ENCODE assay signal across 8 cellular contexts in the genomic region with DNA sequence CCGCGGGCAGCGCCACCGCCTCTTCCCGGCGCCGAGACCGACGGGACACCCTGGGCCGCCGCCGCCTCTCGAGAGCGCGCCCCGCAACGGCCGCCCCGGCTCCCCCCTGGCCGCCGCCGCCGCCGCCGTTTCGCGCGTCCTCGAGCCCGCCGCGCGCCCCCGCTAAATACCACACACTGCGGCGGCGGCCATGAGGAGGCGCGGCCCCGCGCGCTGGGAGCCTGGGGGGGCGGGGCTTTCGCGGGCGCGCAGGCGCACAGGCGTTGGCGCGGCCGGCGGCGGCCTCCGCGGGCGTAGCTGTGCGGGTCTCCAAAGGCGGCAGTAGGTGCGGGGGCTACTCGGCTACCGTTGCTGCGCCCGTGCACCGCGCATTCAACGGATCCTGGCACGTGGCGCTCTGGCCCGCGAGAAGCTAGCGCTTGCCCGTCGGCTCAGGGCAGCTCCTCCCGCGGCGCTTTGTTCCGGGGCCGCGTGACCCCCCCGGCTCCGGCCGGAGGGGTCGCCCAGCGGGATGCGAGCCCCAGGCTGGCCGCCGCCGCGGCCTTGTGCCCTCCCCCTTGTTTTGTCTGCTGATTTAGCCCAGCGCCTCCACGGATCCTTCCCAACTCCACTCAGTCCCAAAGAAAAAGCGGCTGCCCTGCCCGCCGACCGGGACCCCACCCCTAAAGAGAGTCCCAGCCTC. TPM values are rescaled to one million over a fixed set of nuclear protein-coding genes. Genes with fewer than 3 reads are reported as not detected.
DNase-seq lines count a peak whose midpoint lies in the region; ATAC-seq, FAIRE-seq and TF ChIP-seq lines count a peak whose summit lies in the region.

A gene with protein sequence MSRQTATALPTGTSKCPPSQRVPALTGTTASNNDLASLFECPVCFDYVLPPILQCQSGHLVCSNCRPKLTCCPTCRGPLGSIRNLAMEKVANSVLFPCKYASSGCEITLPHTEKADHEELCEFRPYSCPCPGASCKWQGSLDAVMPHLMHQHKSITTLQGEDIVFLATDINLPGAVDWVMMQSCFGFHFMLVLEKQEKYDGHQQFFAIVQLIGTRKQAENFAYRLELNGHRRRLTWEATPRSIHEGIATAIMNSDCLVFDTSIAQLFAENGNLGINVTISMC (minus strand): TSS at position 142 of the 682 bp plus-strand sequence. CDS start 22,985 bp downstream, outside the sequence.

- TF ChIP-seq CTCF in GM06990 (IDR thresholded peaks at IDR 0.05; ENCODE audit: insufficient read depth, low read length, poor library complexity, severe bottlenecking) (no peak), heart left ventricle (IDR thresholded peaks at IDR 0.05) (no peak), upper lobe of left lung (IDR thresholded peaks at IDR 0.05) (peak in 2 of 6 experiments; percentile 26 to 45)

- peak within 1 kb of the TSS; percentile 97 to 100 (median 99) for H3K27ac ChIP-seq in heart left ventricle
- peak within 1 kb of the TSS; percentile 98 to 100 (median 100) for H3K27ac ChIP-seq in upper lobe of left lung

- peaks cover 6 to 51% (median 24%) of the 10 kb centered on the region in 12 donors for H3K4me1 ChIP-seq in heart left ventricle
- peaks cover 34 to 47% (median 36%) of the 10 kb centered on the region in 4 donors for H3K4me1 ChIP-seq in upper lobe of left lung

- H3K9me3 ChIP-seq in heart left ventricle (no peaks in the 10 kb centered on the region), upper lobe of left lung (no peaks in the 10 kb centered on the region)

- H3K27me3 Mint-ChIP-seq in activated naive CD8-positive, alpha-beta T cell treated with anti-CD3 and anti-CD28 coated beads, Interleukin-2, amount 50 U/mL, for 24 hours: no peaks in the 10 kb centered on the region

- peak; percentile 83 for ATAC-seq in activated naive CD8-positive, alpha-beta T cell treated with anti-CD3 and anti-CD28 coated beads, Interleukin-2, amount 50 U/mL, for 24 hours
- ATAC-seq in heart left ventricle (peak; percentile 79 to 95 (median 93)), upper lobe of left lung (ENCODE audit: low FRiP score in 2 of 2) (peak; percentile 94 to 95)

- peaks cover 10% of the 10 kb centered on the region for H3K36me3 Mint-ChIP-seq in activated naive CD8-positive, alpha-beta T cell treated with anti-CD3 and anti-CD28 coated beads, Interleukin-2, amount 50 U/mL, for 24 hours (ENCODE audit: low read depth)

- no peaks in the 10 kb centered on the region for H3K36me3 ChIP-seq in GM06990 (ENCODE audit: control insufficient read depth, insufficient read depth, low read length)
- H3K36me3 ChIP-seq in heart left ventricle: no peaks in the 10 kb centered on the region
- H3K36me3 ChIP-seq in upper lobe of left lung: no peaks in the 10 kb centered on the region

- intact Hi-C loops in heart left ventricle (cut with DNase I): loop anchor here in 7 of 10 donors (2.0 to 10.0 kb wide), 7 partner anchors 21 to 239 kb away; partner anchors contain the start of gene N4BP1 (in 2 of the 7)
- intact Hi-C loops in posterior vena cava (cut with DNase I): loop anchor here in 1 of 2 donors (10.0 kb wide), 1 partner anchor 149 kb away; no protein-coding TSS in a partner anchor

- 0 to 2% (median 0%) methylated on average over 2 to 96 of the region's 96 CpGs for WGBS in heart left ventricle, 4 donors
- 1 to 3% methylated on average over 5 to 12 of the region's 96 CpGs for WGBS in upper lobe of left lung, 2 donors

- peak within 1 kb of the TSS; percentile 85 for H3K4me3 ChIP-seq in GM06990 (replicated peaks; ENCODE audit: low read depth, low read length)
- H3K4me3 ChIP-seq in heart left ventricle: peak within 1 kb of the TSS; percentile 85 to 99 (median 95)
- peak within 1 kb of the TSS; percentile 78 to 97 (median 92) for H3K4me3 ChIP-seq in upper lobe of left lung

- DNase-seq in GM06990 (ENCODE audit: extremely low read depth, insufficient read length): peak; percentile 88
- peak; percentile 76 for DNase-seq in H54 (ENCODE audit: insufficient read length, low spot score)
- DNase-seq in M059J (ENCODE audit: low read depth): peak; percentile 75
- DNase-seq in T follicular helper cell (ENCODE audit: low read depth): peak; percentile 81
- DNase-seq in activated naive CD8-positive, alpha-beta T cell treated with anti-CD3 and anti-CD28 coated beads, Interleukin-2, amount 50 U/mL, for 24 hours: peak; percentile 90
- DNase-seq in heart left ventricle: peak; percentile 86 to 93 (median 89)
- peak; percentile 95 for DNase-seq in posterior vena cava (ENCODE audit: low spot score)
- peak; percentile 91 to 99 for DNase-seq in upper lobe of left lung

- peak within 1 kb of the TSS; percentile 98 for H3K4me3 Mint-ChIP-seq in activated naive CD8-positive, alpha-beta T cell treated with anti-CD3 and anti-CD28 coated beads, Interleukin-2, amount 50 U/mL, for 24 hours

- TF ChIP-seq EP300 in upper lobe of left lung (IDR thresholded peaks at IDR 0.05): no peak

- H3K27ac Mint-ChIP-seq in activated naive CD8-positive, alpha-beta T cell treated with anti-CD3 and anti-CD28 coated beads, Interleukin-2, amount 50 U/mL, for 24 hours: peak within 1 kb of the TSS; percentile 95

- peaks cover 27% of the 10 kb centered on the region for H3K4me1 Mint-ChIP-seq in activated naive CD8-positive, alpha-beta T cell treated with anti-CD3 and anti-CD28 coated beads, Interleukin-2, amount 50 U/mL, for 24 hours

- no peak for FAIRE-seq in H54 (lab: Jason Lieb, UNC)

- H3K9me3 Mint-ChIP-seq in activated naive CD8-positive, alpha-beta T cell treated with anti-CD3 and anti-CD28 coated beads, Interleukin-2, amount 50 U/mL, for 24 hours: no peaks in the 10 kb centered on the region

- H3K27me3 ChIP-seq in GM06990 (replicated peaks; ENCODE audit: control insufficient read depth, insufficient read depth, low read length): no peaks in the 10 kb centered on the region
- H3K27me3 ChIP-seq in heart left ventricle: no peaks in the 10 kb centered on the region
- H3K27me3 ChIP-seq in upper lobe of left lung: no peaks in the 10 kb centered on the region

- TF ChIP-seq POLR2A in H54 (IDR thresholded peaks at IDR 0.05; ENCODE audit: low read depth, low read length) (peak; percentile 83), heart left ventricle (IDR thresholded peaks at IDR 0.05) (peak; percentile 55 to 87), upper lobe of left lung (IDR thresholded peaks at IDR 0.05) (peak in 3 of 4 donors; percentile 80 to 90 (median 84))

RNA-seq across cellular contexts. Expression of the gene that starts here (rescaled TPM):
- total RNA-seq in M059J (2014; rRNA removed; shearing (Covaris generic)): 27.0 and 28.8 TPM in 2 replicates
- total RNA-seq in heart left ventricle (10 to 100 TPM; 10.9 to 21.5 (median 15.5) TPM), posterior vena cava (10 to 100 TPM; 25.6 to 27.0 TPM), upper lobe of left lung (10 to 100 TPM; 19.4 to 45.1 (median 24.9) TPM)
- 10 to 100 TPM; 10.1 to 12.5 TPM for polyA plus RNA-seq in heart left ventricle

Comparison
In these comparisons a context has a peak if more than half of its experiments do, and no peak if none do; other contexts are left out.
1. Peak in every context shown above with its lines: DNase-seq, ATAC-seq, H3K4me3 ChIP-seq and H3K27ac ChIP-seq.